16 cellular contexts compared by ENCODE assay signal in the genomic region with DNA sequence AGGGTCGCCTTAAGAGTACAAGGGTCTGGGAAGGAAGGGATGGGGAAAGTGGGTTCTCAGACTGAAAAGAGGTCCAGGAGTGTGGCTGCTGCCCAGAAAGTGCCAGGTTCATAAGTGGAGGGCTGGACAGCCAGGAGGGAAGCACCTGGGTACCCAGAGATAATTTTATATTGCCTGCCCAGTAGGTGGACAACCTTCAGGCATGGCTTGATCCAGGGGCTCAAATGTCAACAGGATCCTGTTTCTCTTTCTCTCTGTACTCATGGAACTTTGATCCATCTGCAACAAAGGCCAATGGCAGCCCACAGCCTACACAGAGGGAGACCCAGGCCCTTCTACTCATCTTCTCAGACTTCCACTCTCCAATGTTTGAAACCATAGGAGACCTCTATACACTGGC.
"Had no signal": no experiment of that assay in that cellular context is flagged by ENCODE, and none has a peak within 500 bp of the region (broad histone marks: within the 10 kb centered on the region; RNA-seq: fewer than 3 reads in every experiment).

No MANE protein-coding gene starts in this region.

- H3K27me3 ChIP-seq: colonic mucosa, esophagus muscularis mucosa had no signal

- H3K9ac ChIP-seq: parathyroid adenoma, SK-N-SH had no signal

- H3K4me3 Mint-ChIP-seq: naive thymus-derived CD8-positive, alpha-beta T cell; stimulated activated memory B cell treated with anti-CD40 and anti-IgM and Interleukin-4, amounts not matched to agents 10 μg/mL and 1 μg/mL and 100 μg/mL, for 72 hours; type B pancreatic cell; WTC11 had no signal

- H3K9me3 ChIP-seq: colonic mucosa, esophagus muscularis mucosa, SK-N-SH had no signal

- H3K27me3 Mint-ChIP-seq: naive thymus-derived CD8-positive, alpha-beta T cell; stimulated activated memory B cell treated with anti-CD40 and anti-IgM and Interleukin-4, amounts not matched to agents 10 μg/mL and 1 μg/mL and 100 μg/mL, for 72 hours; type B pancreatic cell had no signal

- H3K27ac Mint-ChIP-seq: stimulated activated memory B cell treated with anti-CD40 and anti-IgM and Interleukin-4, amounts not matched to agents 10 μg/mL and 1 μg/mL and 100 μg/mL, for 72 hours; type B pancreatic cell; WTC11 had no signal

- H3K4me1 Mint-ChIP-seq: naive thymus-derived CD8-positive, alpha-beta T cell; WTC11 had no signal

- H3K27ac ChIP-seq: colonic mucosa, parathyroid adenoma had no signal

- DNase-seq: activated effector memory CD4-positive, alpha-beta T cell treated with anti-CD3 and anti-CD28 coated beads, Interleukin-2, amount 50 U/mL, for 16 hours; activated T-cell treated with anti-CD3 and anti-CD28 coated beads for 4 hours; colonic mucosa; effector CD4-positive, alpha-beta T cell; hippocampal formation; kidney; left ventricle myocardium superior; mesenchymal stem cell; naive thymus-derived CD8-positive, alpha-beta T cell; retina; SK-N-SH had no signal

- ATAC-seq: naive thymus-derived CD8-positive, alpha-beta T cell; stimulated activated memory B cell treated with anti-CD40 and anti-IgM and Interleukin-4, amounts not matched to agents 10 μg/mL and 1 μg/mL and 100 μg/mL, for 72 hours; WTC11 had no signal

- H3K4me3 ChIP-seq: colonic mucosa, esophagus muscularis mucosa had no signal

- H3K4me1 ChIP-seq: colonic mucosa had no signal
